In genomic region chr7:134432296-134433152, GRCh38 we compare ENCODE assay signal across 8 cellular contexts. TPM values are rescaled to one million over a fixed set of nuclear protein-coding genes. Genes with fewer than 3 reads are reported as not detected.
DNase-seq lines count a peak whose midpoint lies in the region; ATAC-seq, FAIRE-seq and TF ChIP-seq lines count a peak whose summit lies in the region.

No MANE protein-coding gene starts in this region.

- DNase-seq in GM12892 (ENCODE audit: insufficient read length) (peak; percentile 62), NCI-H1436 treated with DMSO at 0.1 percent for 48 hours (lab: John Stamatoyannopoulos, UW) (peak; percentile 85), astrocyte (ENCODE audit: low read depth) (peak; percentile 77), hepatic stellate cell (ENCODE audit: low spot score) (peak; percentile 91), vagina (ENCODE audit: extremely low spot score in 2 of 2) (peak in 1 of 2 donors; percentile 93)
- DNase-seq in T-helper 2 cell treated with Interferon-gamma antibody and Interleukin-4, amounts not matched to agents 5 μg/mL and 100 μg/mL, for 36 hours (ENCODE audit: low spot score) = peak; percentile 78

- H3K9me3 ChIP-seq in astrocyte (ENCODE audit: insufficient read depth, low read depth, low read length) (no peaks in the 10 kb centered on the region), vagina (no peaks in the 10 kb centered on the region)

- peak overlapping the region; percentile 95 for H2AFZ ChIP-seq in astrocyte (ENCODE audit: low read depth, low read length)

- H3K27ac Mint-ChIP-seq in T-helper 2 cell treated with Interferon-gamma antibody and Interleukin-4, amounts not matched to agents 5 μg/mL and 100 μg/mL, for 36 hours = peak overlapping the region; percentile 87
- peak overlapping the region; percentile 78 for H3K27ac Mint-ChIP-seq in astrocyte (ENCODE audit: unreplicated experiment)

- H3K4me1 Mint-ChIP-seq in T-helper 2 cell treated with Interferon-gamma antibody and Interleukin-4, amounts not matched to agents 5 μg/mL and 100 μg/mL, for 36 hours (ENCODE audit: low read depth) = peaks cover 15% of the 10 kb centered on the region
- no peaks in the 10 kb centered on the region for H3K4me1 Mint-ChIP-seq in astrocyte (ENCODE audit: low read depth, unreplicated experiment)

- H3K4me3 Mint-ChIP-seq in T-helper 2 cell treated with Interferon-gamma antibody and Interleukin-4, amounts not matched to agents 5 μg/mL and 100 μg/mL, for 36 hours = peak overlapping the region; percentile 82
- H3K4me3 Mint-ChIP-seq in astrocyte (ENCODE audit: unreplicated experiment) = peak overlapping the region; percentile 83

- intact Hi-C loops in vagina (cut with DNase I) = loop anchor here (10.0 kb wide), 2 partner anchors 82 to 112 kb away; partner anchors contain the start of gene AKR1B15

- TF ChIP-seq CTCF in astrocyte (IDR thresholded peaks at IDR 0.05; ENCODE audit: insufficient read depth, low read depth, low read length) (peak; percentile 73), vagina (IDR thresholded peaks at IDR 0.05) (peak; percentile 82 to 90 (median 89))

- H3K27me3 Mint-ChIP-seq in T-helper 2 cell treated with Interferon-gamma antibody and Interleukin-4, amounts not matched to agents 5 μg/mL and 100 μg/mL, for 36 hours (ENCODE audit: low read depth) = peaks cover 3% of the 10 kb centered on the region
- peaks cover 3% of the 10 kb centered on the region for H3K27me3 Mint-ChIP-seq in astrocyte (ENCODE audit: low read depth, unreplicated experiment)

- no peak for TF ChIP-seq POLR2A in GM12892 (IDR thresholded peaks at IDR 0.05; ENCODE audit: low read depth, low read length)
- peak in 1 of 2 donors; percentile 33 for TF ChIP-seq POLR2A in vagina (IDR thresholded peaks at IDR 0.05)

- H3K27me3 ChIP-seq in astrocyte (ENCODE audit: insufficient read depth, low read length) (peaks cover 3% of the 10 kb centered on the region), rectal smooth muscle tissue (ENCODE audit: control insufficient read depth, insufficient read depth, low read length) (no peaks in the 10 kb centered on the region), vagina (no peaks in the 10 kb centered on the region)

- H3K27ac ChIP-seq in astrocyte (ENCODE audit: low read depth, low read length) (no peak overlapping the region), rectal smooth muscle tissue (ENCODE audit: low read depth, low read length) (peak overlapping the region; percentile 78), vagina (peak overlapping the region; percentile 73)

- H3K4me2 ChIP-seq in astrocyte (ENCODE audit: low read length) = peak overlapping the region; percentile 84

- peak; percentile 97 for ATAC-seq in HG02852 (IDR thresholded peaks at IDR 0.05; ENCODE audit: unreplicated experiment)

- H3K9me3 Mint-ChIP-seq in T-helper 2 cell treated with Interferon-gamma antibody and Interleukin-4, amounts not matched to agents 5 μg/mL and 100 μg/mL, for 36 hours = no peaks in the 10 kb centered on the region
- no peaks in the 10 kb centered on the region for H3K9me3 Mint-ChIP-seq in astrocyte (ENCODE audit: unreplicated experiment)

- peak overlapping the region; percentile 60 for H3K9ac ChIP-seq in astrocyte (ENCODE audit: low read length)
- no peak overlapping the region for H3K9ac ChIP-seq in rectal smooth muscle tissue (ENCODE audit: low read length)

- H3K79me2 ChIP-seq in astrocyte (ENCODE audit: insufficient read depth, low read length) = no peaks in the 10 kb centered on the region

- no peaks in the 10 kb centered on the region for H4K20me1 ChIP-seq in astrocyte (ENCODE audit: insufficient read depth, low read length)

- no peaks in the 10 kb centered on the region for H3K36me3 ChIP-seq in astrocyte (ENCODE audit: insufficient read depth, low read length)
- H3K36me3 ChIP-seq in rectal smooth muscle tissue (ENCODE audit: control insufficient read depth, insufficient read depth, low read length) = no peaks in the 10 kb centered on the region
- no peaks in the 10 kb centered on the region for H3K36me3 ChIP-seq in vagina

- H3K4me3 ChIP-seq in astrocyte (ENCODE audit: insufficient read depth, low read depth, low read length) = peak overlapping the region; percentile 54
- H3K4me3 ChIP-seq in rectal smooth muscle tissue (ENCODE audit: low read length) = peak overlapping the region; percentile 63
- H3K4me3 ChIP-seq in vagina = peak overlapping the region; percentile 28 to 44

- FAIRE-seq in GM12892 (lab: Jason Lieb, UNC) = peak; percentile 95
- FAIRE-seq in astrocyte (lab: Jason Lieb, UNC) = peak; percentile 81

- H3K4me1 ChIP-seq in astrocyte (ENCODE audit: insufficient read depth, low read length) (no peaks in the 10 kb centered on the region), rectal smooth muscle tissue (ENCODE audit: control insufficient read depth, insufficient read depth, low read length) (peaks cover 4% of the 10 kb centered on the region), vagina (peaks cover 15% of the 10 kb centered on the region)

- no peaks in the 10 kb centered on the region for H3K36me3 Mint-ChIP-seq in T-helper 2 cell treated with Interferon-gamma antibody and Interleukin-4, amounts not matched to agents 5 μg/mL and 100 μg/mL, for 36 hours (ENCODE audit: low read depth)
- H3K36me3 Mint-ChIP-seq in astrocyte (ENCODE audit: low read depth, unreplicated experiment) = no peaks in the 10 kb centered on the region

RNA-seq across cellular contexts. Expression of gene AKR1B1, which starts 26.4 kb away (rescaled TPM):
- 97.8 TPM for polyA plus RNA-seq in GM12892 (2012; ENCODE audit: missing spikeins)
- total RNA-seq in astrocyte (88.9 and 114 TPM in 2 replicates), vagina (79.1 TPM)
